In the genomic region with DNA sequence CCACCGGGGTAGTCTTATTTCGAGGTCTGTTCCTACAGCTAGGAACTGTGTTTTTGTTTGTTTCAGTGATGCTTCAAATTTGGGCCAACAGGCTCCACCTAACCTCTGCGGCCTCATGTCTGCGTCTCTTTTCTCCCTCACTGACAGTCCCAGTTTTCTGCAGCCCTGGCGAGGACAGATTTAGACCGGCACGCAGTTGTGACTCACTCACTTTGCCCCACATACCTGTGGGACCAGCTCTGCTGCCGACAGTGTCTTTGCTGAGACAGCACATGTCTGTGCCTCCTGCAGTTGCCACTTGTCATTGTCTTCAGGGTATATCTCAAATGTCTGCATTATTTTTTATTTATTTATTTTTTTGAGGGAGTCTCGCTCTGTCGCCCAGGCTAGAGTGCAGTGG, we compare ENCODE assay signal across 30 cellular contexts. TPM values are rescaled to one million over a fixed set of nuclear protein-coding genes. Genes with fewer than 3 reads are reported as not detected.
A peak's percentile ranks its signal among the peaks of the same experiment; 100 is the strongest.
DNase-seq lines count a peak whose midpoint lies in the region; ATAC-seq and TF ChIP-seq lines count a peak whose summit lies in the region.
"Had no signal": no experiment of that assay in that cellular context is flagged by ENCODE, and none has a peak within 500 bp of the region (broad histone marks: within the 10 kb centered on the region; RNA-seq: fewer than 3 reads in every experiment).

No MANE protein-coding gene starts in this region.

- H3K9me3 Mint-ChIP-seq in MCF 10A (ENCODE audit: unreplicated experiment): no peaks in the 10 kb centered on the region
- H3K9me3 Mint-ChIP-seq: activated CD4-positive, alpha-beta memory T cell treated with anti-CD3 and anti-CD28 coated beads, Interleukin-2, amount 10 ng/mL, durations not matched to agents 7 days and 5 days; activated naive CD4-positive, alpha-beta T cell treated with anti-CD3 and anti-CD28 coated beads, Interleukin-2, amount 10 ng/mL, durations not matched to agents 7 days and 5 days; CD4-positive, CD25-positive, alpha-beta regulatory T cell had no signal

- H3K4me3 ChIP-seq in breast epithelium (no peak overlapping the region), upper lobe of left lung (no peak overlapping the region)
- H3K4me3 ChIP-seq: cardiac muscle cell, K562, MG63, prostate gland, skin epidermis, stomach, transverse colon had no signal

- no peak overlapping the region for H3K27ac Mint-ChIP-seq in MCF 10A (ENCODE audit: low read depth, unreplicated experiment)
- H3K27ac Mint-ChIP-seq: activated CD4-positive, alpha-beta memory T cell treated with anti-CD3 and anti-CD28 coated beads, Interleukin-2, amount 10 ng/mL, durations not matched to agents 7 days and 5 days; activated naive CD4-positive, alpha-beta T cell treated with anti-CD3 and anti-CD28 coated beads, Interleukin-2, amount 10 ng/mL, durations not matched to agents 7 days and 5 days; CD4-positive, CD25-positive, alpha-beta regulatory T cell had no signal

- no peaks in the 10 kb centered on the region for H3K9me3 ChIP-seq in breast epithelium
- no peaks in the 10 kb centered on the region for H3K9me3 ChIP-seq in upper lobe of left lung
- H3K9me3 ChIP-seq: prostate gland, transverse colon had no signal

- TF ChIP-seq EP300 in upper lobe of left lung (IDR thresholded peaks at IDR 0.05): no peak

- H3K4me3 Mint-ChIP-seq in MCF 10A (ENCODE audit: unreplicated experiment): no peak overlapping the region
- H3K4me3 Mint-ChIP-seq: activated CD4-positive, alpha-beta memory T cell treated with anti-CD3 and anti-CD28 coated beads, Interleukin-2, amount 10 ng/mL, durations not matched to agents 7 days and 5 days; activated naive CD4-positive, alpha-beta T cell treated with anti-CD3 and anti-CD28 coated beads, Interleukin-2, amount 10 ng/mL, durations not matched to agents 7 days and 5 days; CD4-positive, CD25-positive, alpha-beta regulatory T cell had no signal

- intact Hi-C loops in MCF 10A (cut with micrococcal nuclease): no loop called here
- intact Hi-C loops in breast epithelium (cut with DNase I; ENCODE audit: low total_unique reads): no loop called here
- intact Hi-C loops in left cardiac atrium (cut with DNase I): no loop called here
- intact Hi-C loops in posterior cingulate gyrus (cut with DNase I): no loop called here

- H3K27ac ChIP-seq in breast epithelium (no peak overlapping the region), upper lobe of left lung (no peak overlapping the region)
- H3K27ac ChIP-seq: cardiac muscle cell, prostate gland, stomach, transverse colon had no signal

- H3K27me3 Mint-ChIP-seq in MCF 10A (ENCODE audit: insufficient read depth, unreplicated experiment): no peaks in the 10 kb centered on the region
- H3K27me3 Mint-ChIP-seq: activated CD4-positive, alpha-beta memory T cell treated with anti-CD3 and anti-CD28 coated beads, Interleukin-2, amount 10 ng/mL, durations not matched to agents 7 days and 5 days; activated naive CD4-positive, alpha-beta T cell treated with anti-CD3 and anti-CD28 coated beads, Interleukin-2, amount 10 ng/mL, durations not matched to agents 7 days and 5 days; CD4-positive, CD25-positive, alpha-beta regulatory T cell had no signal

- no peak for TF ChIP-seq POLR2A in breast epithelium (IDR thresholded peaks at IDR 0.05)
- no peak for TF ChIP-seq POLR2A in upper lobe of left lung (IDR thresholded peaks at IDR 0.05)

- WGBS in upper lobe of left lung, 2 donors: 84 to 98% methylated on average over 10 of the region's 10 CpGs

- POLR2A ChIA-PET in MCF 10A (lab: Yijun Ruan, JAX): interaction anchor here (0.7 kb wide), 1 partner anchor 633 kb away, joined by 3 read pairs; no protein-coding TSS in a partner anchor

- CTCF ChIA-PET in MCF 10A (lab: Yijun Ruan, JAX): no interaction called here

- peaks cover 66% of the 10 kb centered on the region for H3K36me3 Mint-ChIP-seq in MCF 10A (ENCODE audit: insufficient read depth, unreplicated experiment)

- peak; percentile 4 for DNase-seq in MCF 10A (ENCODE audit: unreplicated experiment)
- DNase-seq in breast epithelium (ENCODE audit: low spot score in 2 of 2): no peak
- no peak for DNase-seq in left cardiac atrium
- DNase-seq in posterior cingulate gyrus: peak in 8 of 10 donors; percentile 46 to 94 (median 66)
- DNase-seq in GOT3 (lab: John Stamatoyannopoulos, UW): no peak
- no peak for DNase-seq in upper lobe of left lung
- DNase-seq in NCI-H187 (lab: John Stamatoyannopoulos, UW): no peak
- DNase-seq: 8988T; activated CD4-positive, alpha-beta memory T cell treated with anti-CD3 and anti-CD28 coated beads, Interleukin-2, amount 10 ng/mL, durations not matched to agents 7 days and 5 days; activated CD4-positive, alpha-beta T cell treated with anti-CD3 and anti-CD28 coated beads for 1 hour; activated CD8-positive, alpha-beta memory T cell treated with anti-CD3 and anti-CD28 coated beads, Interleukin-2, amount 50 U/mL, for 48 hours; activated naive CD4-positive, alpha-beta T cell treated with anti-CD3 and anti-CD28 coated beads, Interleukin-2, amount 10 ng/mL, durations not matched to agents 7 days and 5 days; CD4-positive, CD25-positive, alpha-beta regulatory T cell; dermis blood vessel endothelial cell; mammary epithelial cell; MG63; NCI-H2081 treated with DMSO at 0.1 percent for 48 hours; NCI-H446; RPMI8226; stomach; T-helper 2 cell; transverse colon had no signal

- H3K36me3 ChIP-seq in breast epithelium: peaks cover 12% of the 10 kb centered on the region
- H3K36me3 ChIP-seq in upper lobe of left lung: peaks cover 5 to 81% (median 43%) of the 10 kb centered on the region in 4 donors

- TF ChIP-seq CTCF in MCF 10A (IDR thresholded peaks at IDR 0.05; ENCODE audit: unreplicated experiment) (no peak), breast epithelium (IDR thresholded peaks at IDR 0.05) (no peak), upper lobe of left lung (IDR thresholded peaks at IDR 0.05) (no peak)

- no TSS peak for BruUV-seq in MCF 10A (replicated peaks; lab: Mats Ljungman, UMichigan)

- no peaks in the 10 kb centered on the region for H3K4me1 Mint-ChIP-seq in MCF 10A (ENCODE audit: insufficient read depth, unreplicated experiment)
- H3K4me1 Mint-ChIP-seq: activated CD4-positive, alpha-beta memory T cell treated with anti-CD3 and anti-CD28 coated beads, Interleukin-2, amount 10 ng/mL, durations not matched to agents 7 days and 5 days; activated naive CD4-positive, alpha-beta T cell treated with anti-CD3 and anti-CD28 coated beads, Interleukin-2, amount 10 ng/mL, durations not matched to agents 7 days and 5 days had no signal

- H3K27me3 ChIP-seq in breast epithelium: no peaks in the 10 kb centered on the region
- no peaks in the 10 kb centered on the region for H3K27me3 ChIP-seq in upper lobe of left lung
- H3K27me3 ChIP-seq: cardiac muscle cell, MG63, stomach, transverse colon had no signal

- H3K4me1 ChIP-seq in breast epithelium (no peaks in the 10 kb centered on the region), upper lobe of left lung (no peaks in the 10 kb centered on the region)
- H3K4me1 ChIP-seq: prostate gland, stomach, transverse colon had no signal

- ATAC-seq in left cardiac atrium (peak; percentile 56 to 78), upper lobe of left lung (ENCODE audit: low FRiP score in 2 of 2) (no peak), GM18867 (IDR thresholded peaks at IDR 0.05; ENCODE audit: unreplicated experiment) (no peak)
- ATAC-seq: K562, SK-N-SH treated with all-trans-retinoic acid at 6 μM for 48 hours had no signal

RNA-seq across cellular contexts. Expression of gene OSBPL2, which starts 29.2 kb away (rescaled TPM):
- total RNA-seq in MCF 10A (2022): 38.8 and 51.9 TPM in 2 replicates
- total RNA-seq in breast epithelium: 10 to 100 TPM; 25.0 to 46.1 (median 38.0) TPM
- 10 to 100 TPM; 40.1 to 41.2 TPM for total RNA-seq in left cardiac atrium
- 10 to 100 TPM; 35.7 to 65.0 (median 48.0) TPM for total RNA-seq in upper lobe of left lung

RNA-seq across cellular contexts. Expression of gene ADRM1, which starts 35.3 kb away (rescaled TPM):
- total RNA-seq in MCF 10A (2022) (98.0 and 127 TPM in 2 replicates), breast epithelium (100 to 1,000 TPM in 2 of 3 donors, 10 to 100 TPM in 1; 80.2 to 131 (median 105) TPM), left cardiac atrium (10 to 100 TPM; 57.9 to 76.9 TPM), upper lobe of left lung (100 to 1,000 TPM in 2 of 6 donors, 10 to 100 TPM in 4; 57.6 to 158 (median 91.6) TPM)

RNA-seq across cellular contexts. Expression of gene HRH3, which starts 47.5 kb away (rescaled TPM):
- not detected in 2 replicates for total RNA-seq in MCF 10A (2022)
- not detected for total RNA-seq in breast epithelium
- not detected for total RNA-seq in left cardiac atrium
- total RNA-seq in upper lobe of left lung: not detected
- total RNA-seq: activated CD4-positive, alpha-beta memory T cell treated with anti-CD3 and anti-CD28 coated beads, Interleukin-2, amount 10 ng/mL, durations not matched to agents 7 days and 5 days; cardiac muscle cell; CD4-positive, CD25-positive, alpha-beta regulatory T cell; dermis blood vessel endothelial cell; glomerular endothelial cell; HT1080; K562; mammary epithelial cell; stomach; transverse colon had no signal

Comparison
In these comparisons a context has a peak if more than half of its experiments do, and no peak if none do; other contexts are left out.
1. DNase-seq: peak in MCF 10A (single experiment) and posterior cingulate gyrus (8 of 10); none in breast epithelium (0 of 2), left cardiac atrium (single experiment), GOT3 (single experiment), upper lobe of left lung (0 of 2) and NCI-H187 (0 of 2).
2. ATAC-seq: peak in left cardiac atrium (2 of 2); none in upper lobe of left lung (0 of 2) and GM18867 (single experiment).